Comparison of ENCODE assay signal across 8 cellular contexts in the genomic region with DNA sequence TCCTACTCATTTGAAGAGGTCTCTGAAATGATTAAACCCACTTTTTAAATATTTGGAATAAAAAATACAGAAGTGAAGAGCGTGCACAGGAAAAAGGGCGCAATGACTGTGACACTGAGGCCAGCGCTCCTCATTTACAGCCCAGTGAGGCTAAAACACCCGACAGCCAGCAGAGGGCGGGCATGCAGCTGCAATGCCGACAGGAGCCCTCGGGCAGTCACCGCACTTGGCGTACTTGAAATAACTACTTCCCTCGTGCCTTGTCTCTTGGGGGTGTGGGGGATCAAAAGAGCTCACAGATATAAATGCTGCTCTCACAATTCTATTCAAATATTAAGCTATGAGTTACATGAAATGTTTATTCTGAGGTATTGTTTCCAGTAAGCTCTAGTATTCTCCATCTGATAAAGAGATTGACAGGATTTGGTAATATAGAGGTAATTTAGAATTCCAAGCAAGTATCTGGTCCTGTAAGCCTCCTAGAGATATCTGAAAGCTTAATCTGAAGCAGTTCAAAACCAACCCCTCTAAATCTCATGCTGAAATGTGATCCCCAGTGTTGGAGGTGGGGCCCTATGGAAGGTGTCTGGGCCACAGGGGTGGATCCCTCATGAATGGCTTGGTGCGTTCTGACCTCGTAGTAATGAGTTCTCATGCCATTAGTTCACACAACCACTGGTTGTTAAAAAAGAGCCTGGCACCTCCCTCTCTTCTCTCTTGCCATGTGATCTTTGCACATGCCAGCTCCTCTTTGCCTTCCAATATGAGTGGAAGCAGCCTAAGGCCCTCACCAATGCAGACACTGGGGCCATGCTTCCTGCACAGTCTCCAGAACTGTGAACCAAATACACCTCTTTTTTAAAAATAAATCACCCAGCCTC.
DNase-seq lines count a peak whose midpoint lies in the region; ATAC-seq lines count a peak whose summit lies in the region.

No MANE protein-coding gene starts in this region.

- no peak overlapping the region for H3K9ac ChIP-seq in adipocyte (ENCODE audit: low read length)

- H3K4me1 ChIP-seq in HAP-1, result 0 out of 2 replicates have a peak, but pooled peaks cover 4% of the 10 kb centered on the region
- H3K4me1 ChIP-seq in adipocyte (ENCODE audit: control insufficient read depth, insufficient read depth, low read length), result peaks cover 7% of the 10 kb centered on the region

- intact Hi-C loops in left cardiac atrium (cut with DNase I), result loop anchor here (2.0 to 10.0 kb wide), 4 partner anchors 188 to 578 kb away; partner anchors contain the start of gene TMEM131 (in 1 of the 2)

- H3K36me3 ChIP-seq in HAP-1 (replicated peaks), result peaks cover 15% of the 10 kb centered on the region
- H3K36me3 ChIP-seq in adipocyte (ENCODE audit: control insufficient read depth, insufficient read depth, low read length, severe bottlenecking), result peaks cover 56% of the 10 kb centered on the region

- no peaks in the 10 kb centered on the region for H3K9me3 ChIP-seq in HAP-1
- no peaks in the 10 kb centered on the region for H3K9me3 ChIP-seq in adipocyte (ENCODE audit: control insufficient read depth, low read length)

- in situ Hi-C loops in HAP-1 (cut with MboI; ENCODE audit: low sequenced_read_pairs), result loop anchor here (5.0 to 10.0 kb wide), 2 partner anchors 468 to 575 kb away; no protein-coding TSS in a partner anchor

- peak; percentile 95 to 97 for ATAC-seq in left cardiac atrium

- H3K4me3 ChIP-seq in HAP-1, result no peak overlapping the region
- no peak overlapping the region for H3K4me3 ChIP-seq in adipocyte (ENCODE audit: low read length)

- DNase-seq in DMS53 (lab: John Stamatoyannopoulos, UW) (peak; percentile 93), HAP-1 (ENCODE audit: low spot score in 2 of 2) (peak; percentile 74 to 88), NCI-H1436 treated with DMSO at 0.1 percent for 48 hours (lab: John Stamatoyannopoulos, UW) (peak; percentile 25), T-helper 1 cell (peak; percentile 46 to 69 (median 60)), adipocyte (ENCODE audit: low read depth) (peak; percentile 87), left cardiac atrium (peak; percentile 85), renal cortical epithelial cell (ENCODE audit: low read depth) (peak; percentile 51), cortex of kidney (lab: John Stamatoyannopoulos, UW) (no peak)

- H3K27me3 ChIP-seq in HAP-1 (ENCODE audit: low read depth) (no peaks in the 10 kb centered on the region), adipocyte (replicated peaks; ENCODE audit: control insufficient read depth, insufficient read depth, low read length) (no peaks in the 10 kb centered on the region)
